Comparison of ENCODE assay signal across 8 cellular contexts in genomic region chr10:3805227-3805790, GRCh38. TPM values are rescaled to one million over a fixed set of nuclear protein-coding genes. Genes with fewer than 3 reads are reported as not detected.
DNase-seq lines count a peak whose midpoint lies in the region; ATAC-seq and TF ChIP-seq lines count a peak whose summit lies in the region.

No MANE protein-coding gene starts in this region.

- no peaks in the 10 kb centered on the region for H3K9me3 ChIP-seq in right atrium auricular region
- no peaks in the 10 kb centered on the region for H3K9me3 ChIP-seq in stomach

- TF ChIP-seq POLR2A in stomach (IDR thresholded peaks at IDR 0.05): no peak

- no peak for TF ChIP-seq CTCF in right atrium auricular region (IDR thresholded peaks at IDR 0.05)
- no peak for TF ChIP-seq CTCF in stomach (IDR thresholded peaks at IDR 0.05)
- no peak for TF ChIP-seq CTCF in omental fat pad (IDR thresholded peaks at IDR 0.05)

- no peaks in the 10 kb centered on the region for H3K27me3 ChIP-seq in right atrium auricular region
- no peaks in the 10 kb centered on the region for H3K27me3 ChIP-seq in stomach

- ATAC-seq in GM21786 (IDR thresholded peaks at IDR 0.05; ENCODE audit: unreplicated experiment) (peak; percentile 37), omental fat pad (ENCODE audit: low FRiP score) (no peak)

- no peaks in the 10 kb centered on the region for H3K36me3 ChIP-seq in right atrium auricular region
- no peaks in the 10 kb centered on the region for H3K36me3 ChIP-seq in stomach

- no peak for TF ChIP-seq EP300 in stomach (IDR thresholded peaks at IDR 0.05)

- 49 to 67% (median 61%) methylated on average over 6 of the region's 6 CpGs for whole genome bisulfite sequencing in stomach, 5 donors

- H3K4me3 ChIP-seq in right atrium auricular region (no peak overlapping the region), stomach (peak overlapping the region in 1 of 4 donors; percentile 1)

- peak; percentile 72 for DNase-seq in DMS53 treated with DMSO at 0.1 percent for 48 hours (lab: John Stamatoyannopoulos, UW; ENCODE audit: unreplicated experiment)
- DNase-seq in NCI-H146 (lab: John Stamatoyannopoulos, UW): peak; percentile 50
- DNase-seq in activated T-helper 9 cell treated with anti-CD3 and anti-CD28 coated beads, Interleukin-2, amount 50 U/mL, for 16 hours (ENCODE audit: low read depth): peak; percentile 27
- no peak for DNase-seq in right atrium auricular region (ENCODE audit: low spot score)
- no peak for DNase-seq in stomach
- DNase-seq in DMS 273 treated with DMSO at 0.1 percent for 48 hours (lab: John Stamatoyannopoulos, UW): no peak
- no peak for DNase-seq in omental fat pad (ENCODE audit: low spot score)

- peak overlapping the region; percentile 83 to 96 for H3K27ac ChIP-seq in right atrium auricular region
- peak overlapping the region; percentile 67 to 94 (median 91) for H3K27ac ChIP-seq in stomach

- intact Hi-C loops in stomach (cut with DNase I; ENCODE audit: low total_unique reads): no loop called here

- peaks cover 0 to 77% of the 10 kb centered on the region in 2 donors for H3K4me1 ChIP-seq in right atrium auricular region
- peaks cover 49 to 76% (median 60%) of the 10 kb centered on the region in 4 donors for H3K4me1 ChIP-seq in stomach

RNA-seq across cellular contexts. Expression of gene KLF6, which starts 20.3 kb away (rescaled TPM):
- total RNA-seq in right atrium auricular region (10 to 100 TPM; 29.1 to 44.7 TPM), stomach (100 to 1,000 TPM in 4 of 5 donors, 10 to 100 TPM in 1; 78.2 to 187 (median 119) TPM), omental fat pad (100 to 1,000 TPM; 185 to 404 (median 276) TPM)
- polyA plus RNA-seq in stomach: 10 to 100 TPM; 25.9 to 57.0 (median 31.4) TPM

Comparison
In these comparisons a context has a peak if more than half of its experiments do, and no peak if none do; other contexts are left out.
1. DNase-seq: peak in DMS53 treated with DMSO at 0.1 percent for 48 hours (single experiment), NCI-H146 (single experiment) and activated T-helper 9 cell treated with anti-CD3 and anti-CD28 coated beads, Interleukin-2, amount 50 U/mL, for 16 hours (single experiment); none in right atrium auricular region (single experiment), stomach (single experiment), DMS 273 treated with DMSO at 0.1 percent for 48 hours (single experiment) and omental fat pad (single experiment).